ENCODE assay signal across 17 cellular contexts in the genomic region with DNA sequence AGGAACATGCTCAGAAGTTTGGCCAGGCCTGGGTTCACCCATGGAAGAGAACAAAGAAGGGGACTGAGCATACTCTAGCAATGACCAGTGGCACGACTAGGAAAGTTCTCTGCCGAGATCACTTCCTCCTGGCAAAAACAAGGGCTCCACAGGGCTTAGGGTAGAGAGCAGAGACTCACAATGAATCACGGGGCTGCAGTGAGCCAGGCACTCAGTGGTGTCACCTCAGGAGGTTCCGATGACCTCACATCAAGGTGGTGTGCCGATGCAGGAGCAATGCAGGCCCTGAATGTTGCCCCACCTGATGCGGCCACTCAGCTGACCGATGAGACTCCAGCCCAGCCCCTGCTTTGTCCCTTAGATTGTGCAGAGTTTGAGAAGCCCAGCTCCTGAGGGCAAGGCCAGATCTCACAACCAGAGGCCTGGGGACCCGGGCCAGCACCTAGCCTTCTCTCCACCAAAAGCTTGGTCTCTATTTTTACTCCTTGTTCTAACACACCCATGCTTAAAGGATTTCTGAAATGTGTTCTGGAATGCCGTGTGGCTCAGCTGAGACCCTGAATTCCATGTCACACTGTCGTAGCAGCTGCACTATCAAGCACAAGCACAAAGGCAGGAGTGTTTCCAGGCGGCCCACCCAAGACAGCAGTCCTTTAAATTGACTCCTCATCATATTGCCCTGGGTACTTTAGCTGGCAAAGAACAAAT.
DNase-seq lines count a peak whose midpoint lies in the region; ATAC-seq, FAIRE-seq and TF ChIP-seq lines count a peak whose summit lies in the region.
"Had no signal": no experiment of that assay in that cellular context is flagged by ENCODE, and none has a peak within 500 bp of the region (broad histone marks: within the 10 kb centered on the region; RNA-seq: fewer than 3 reads in every experiment).

No MANE protein-coding gene starts in this region.

- H4K20me1 ChIP-seq in mammary epithelial cell (ENCODE audit: insufficient read depth, low read length), result no peaks in the 10 kb centered on the region

- intact Hi-C loops in MCF 10A (cut with micrococcal nuclease), result no loop called here
- intact Hi-C loops in mammary epithelial cell (cut with micrococcal nuclease), result no loop called here
- intact Hi-C loops in heart right ventricle (cut with DNase I), result no loop called here
- intact Hi-C loops in aorta (cut with DNase I), result no loop called here
- intact Hi-C loops in natural killer cell (cut with micrococcal nuclease), result no loop called here
- intact Hi-C loops in kidney (cut with DNase I), result no loop called here

- H3K9me3 ChIP-seq in mammary epithelial cell (replicated peaks; ENCODE audit: insufficient read depth, low read length) (no peaks in the 10 kb centered on the region), heart right ventricle (no peaks in the 10 kb centered on the region), aorta (ENCODE audit: control insufficient read depth, low read length) (peaks cover 1% of the 10 kb centered on the region), kidney (ENCODE audit: control insufficient read depth in 1 of 2, low read length in 2 of 2) (no peaks in the 10 kb centered on the region)
- H3K9me3 ChIP-seq: ascending aorta, thyroid gland had no signal

- H3K27me3 ChIP-seq in mammary epithelial cell (ENCODE audit: insufficient read depth, low read length), result no peaks in the 10 kb centered on the region
- H3K27me3 ChIP-seq in heart right ventricle, result no peaks in the 10 kb centered on the region
- H3K27me3 ChIP-seq in aorta (ENCODE audit: control insufficient read depth in 1 of 2, insufficient read depth in 2 of 2, low read length in 1 of 2), result no peaks in the 10 kb centered on the region
- H3K27me3 ChIP-seq: ascending aorta, thyroid gland had no signal

- no TSS peak for BruUV-seq in MCF 10A (replicated peaks; lab: Mats Ljungman, UMichigan)
- BruUV-seq in mammary epithelial cell (replicated peaks; lab: Mats Ljungman, UMichigan), result no TSS peak

- TF ChIP-seq CTCF in MCF 10A (IDR thresholded peaks at IDR 0.05; ENCODE audit: unreplicated experiment), result no peak
- no peak for TF ChIP-seq CTCF in mammary epithelial cell (conservative IDR thresholded peaks at IDR 0.05 in 1 of 2, IDR thresholded peaks at IDR 0.05 in 1 of 2; ENCODE audit: extremely low read depth in 1 of 2, insufficient read depth in 1 of 2, low read depth in 1 of 2, low read length in 2 of 2)
- TF ChIP-seq CTCF in heart right ventricle (IDR thresholded peaks at IDR 0.05), result no peak
- no peak for TF ChIP-seq CTCF in nephron (IDR thresholded peaks at IDR 0.05; ENCODE audit: unreplicated experiment in 3 of 3)
- TF ChIP-seq CTCF in natural killer cell (IDR thresholded peaks at IDR 0.05), result no peak
- no peak for TF ChIP-seq CTCF in kidney (IDR thresholded peaks at IDR 0.05; ENCODE audit: borderline replicate concordance, extremely low read depth, insufficient read depth)

- FAIRE-seq in kidney (lab: Jason Lieb, UNC), result no peak
- FAIRE-seq: endometrium had no signal

- no peak overlapping the region for H3K9ac ChIP-seq in mammary epithelial cell (ENCODE audit: insufficient read depth, low read length)
- no peak overlapping the region for H3K9ac ChIP-seq in kidney (ENCODE audit: low read length in 2 of 2)

- H3K27ac ChIP-seq in mammary epithelial cell (ENCODE audit: insufficient read depth, low read depth, low read length) (no peak overlapping the region), heart right ventricle (peak overlapping the region in 6 of 10 donors; percentile 42 to 56 (median 50)), aorta (ENCODE audit: low read depth in 1 of 2, low read length in 2 of 2) (no peak overlapping the region), kidney (ENCODE audit: low read depth in 2 of 2, low read length in 2 of 2) (no peak overlapping the region)
- H3K27ac ChIP-seq: 22Rv1, ascending aorta, thyroid gland had no signal

- ATAC-seq in heart right ventricle (peak in 7 of 8 donors; percentile 11 to 88 (median 52)), aorta (ENCODE audit: low FRiP score) (peak; percentile 11), natural killer cell (no peak)
- ATAC-seq: activated CD4-positive, alpha-beta T cell treated with anti-CD3 and anti-CD28 coated beads for 36 hours; activated T-cell treated with anti-CD3 and anti-CD28 coated beads, Interleukin-2, amount 50 U/mL, for 4 hours had no signal

- dilution Hi-C loops in mammary epithelial cell (cut with HindIII; ENCODE audit: low sequenced_read_pairs), result no loop called here

- WGBS in mammary epithelial cell (ENCODE audit: low coverage, missing lambda C conversion rate), result 74% methylated on average over 10 of the region's 11 CpGs
- WGBS in heart right ventricle, 2 donors, result 49 to 64% methylated on average over 11 of the region's 11 CpGs
- 72 to 74% methylated on average over 11 of the region's 11 CpGs for WGBS in aorta, 2 donors

- no peaks in the 10 kb centered on the region for H3K36me3 Mint-ChIP-seq in MCF 10A (ENCODE audit: insufficient read depth, unreplicated experiment)
- H3K36me3 Mint-ChIP-seq in nephron (ENCODE audit: low read depth), result no peaks in the 10 kb centered on the region
- no peaks in the 10 kb centered on the region for H3K36me3 Mint-ChIP-seq in natural killer cell
- H3K36me3 Mint-ChIP-seq: CD8-positive, alpha-beta memory T cell had no signal

- H3K27ac Mint-ChIP-seq in MCF 10A (ENCODE audit: low read depth, unreplicated experiment) (no peak overlapping the region), nephron (peak overlapping the region; percentile 18 to 82 (median 58)), natural killer cell (no peak overlapping the region)
- H3K27ac Mint-ChIP-seq: activated CD4-positive, alpha-beta T cell treated with anti-CD3 and anti-CD28 coated beads for 36 hours; CD8-positive, alpha-beta memory T cell had no signal

- H3K4me3 ChIP-seq in mammary epithelial cell (replicated peaks in 1 of 3; ENCODE audit: insufficient read depth in 1 of 3, low read depth in 2 of 3, low read length in 3 of 3) (no peak overlapping the region), heart right ventricle (no peak overlapping the region), aorta (ENCODE audit: low read length in 2 of 2) (no peak overlapping the region), kidney (ENCODE audit: low read length in 2 of 2) (no peak overlapping the region)
- H3K4me3 ChIP-seq: ascending aorta, thyroid gland had no signal

- POLR2A ChIA-PET in MCF 10A (lab: Yijun Ruan, JAX), result no interaction called here

- H3K4me3 Mint-ChIP-seq in MCF 10A (ENCODE audit: unreplicated experiment) (no peak overlapping the region), nephron (peak overlapping the region in 1 of 3 experiments; percentile 43), natural killer cell (no peak overlapping the region)
- H3K4me3 Mint-ChIP-seq: activated CD4-positive, alpha-beta T cell treated with anti-CD3 and anti-CD28 coated beads for 36 hours; activated T-cell treated with anti-CD3 and anti-CD28 coated beads, Interleukin-2, amount 50 U/mL, for 4 hours; CD8-positive, alpha-beta memory T cell had no signal

- H3K4me1 Mint-ChIP-seq in MCF 10A (ENCODE audit: insufficient read depth, unreplicated experiment) (peaks cover 12% of the 10 kb centered on the region), nephron (peaks cover 66% of the 10 kb centered on the region), natural killer cell (peaks cover 0 to 6% of the 10 kb centered on the region in 2 donors)
- H3K4me1 Mint-ChIP-seq: activated CD4-positive, alpha-beta T cell treated with anti-CD3 and anti-CD28 coated beads for 36 hours; CD8-positive, alpha-beta memory T cell had no signal

- CTCF ChIA-PET in MCF 10A (lab: Yijun Ruan, JAX) (interaction anchor here (0.5 to 2.4 kb wide), 4 partner anchors 17 to 102 kb away, joined by 3 to 10 read pairs (median 4); no protein-coding TSS in a partner anchor), mammary epithelial cell (lab: Charles Lee; ENCODE audit: low non-redundant PET) (no interaction called here)

- H3K27me3 Mint-ChIP-seq in MCF 10A (ENCODE audit: insufficient read depth, unreplicated experiment) (no peaks in the 10 kb centered on the region), nephron (ENCODE audit: low read depth) (peaks cover 3% of the 10 kb centered on the region), natural killer cell (ENCODE audit: low read depth in 2 of 2) (peaks cover 6 to 10% of the 10 kb centered on the region in 2 donors)
- H3K27me3 Mint-ChIP-seq: activated CD4-positive, alpha-beta T cell treated with anti-CD3 and anti-CD28 coated beads for 36 hours had no signal

- DNase-seq in MCF 10A (ENCODE audit: unreplicated experiment) (peak; percentile 16), mammary epithelial cell (no peak), heart right ventricle (no peak), aorta (no peak), natural killer cell (no peak), kidney (no peak)
- no peak for DNase-seq in stimulated activated naive CD4-positive, alpha-beta T cell treated with Interleukin-2 at 50 U/mL for 16 hours (lab: John Stamatoyannopoulos, UW)
- DNase-seq: activated CD4-positive, alpha-beta T cell treated with anti-CD3 and anti-CD28 coated beads for 36 hours; activated T-cell treated with anti-CD3 and anti-CD28 coated beads, Interleukin-2, amount 50 U/mL, for 4 hours; CD8-positive, alpha-beta memory T cell; Karpas-422; T-helper 1 cell; thyroid gland had no signal

- H3K4me1 ChIP-seq in mammary epithelial cell (ENCODE audit: insufficient read depth, low read length) (no peaks in the 10 kb centered on the region), heart right ventricle (peaks cover 0 to 45% (median 6%) of the 10 kb centered on the region in 9 donors), aorta (ENCODE audit: control insufficient read depth in 1 of 2, insufficient read depth in 2 of 2, low read length in 2 of 2) (no peaks in the 10 kb centered on the region), kidney (ENCODE audit: control insufficient read depth in 1 of 2, insufficient read depth in 1 of 2, low read depth in 1 of 2, low read length in 2 of 2) (peaks cover 0 to 4% of the 10 kb centered on the region in 2 donors)
- H3K4me1 ChIP-seq: ascending aorta had no signal

- no peaks in the 10 kb centered on the region for H3K79me2 ChIP-seq in mammary epithelial cell (ENCODE audit: insufficient read depth, low read length)

- H3K36me3 ChIP-seq in mammary epithelial cell (ENCODE audit: insufficient read depth, low read length) (no peaks in the 10 kb centered on the region), heart right ventricle (no peaks in the 10 kb centered on the region), aorta (ENCODE audit: control insufficient read depth in 1 of 2, insufficient read depth in 2 of 2, low read length in 1 of 2) (no peaks in the 10 kb centered on the region), kidney (ENCODE audit: control insufficient read depth in 1 of 2, insufficient read depth in 2 of 2, low read length in 2 of 2) (no peaks in the 10 kb centered on the region)
- H3K36me3 ChIP-seq: ascending aorta, thyroid gland had no signal

- H3K9me3 Mint-ChIP-seq in MCF 10A (ENCODE audit: unreplicated experiment) (no peaks in the 10 kb centered on the region), nephron (no peaks in the 10 kb centered on the region), natural killer cell (no peaks in the 10 kb centered on the region)
- H3K9me3 Mint-ChIP-seq: activated T-cell treated with anti-CD3 and anti-CD28 coated beads, Interleukin-2, amount 50 U/mL, for 4 hours; CD8-positive, alpha-beta memory T cell had no signal

- no peak overlapping the region for H3K4me2 ChIP-seq in mammary epithelial cell (ENCODE audit: insufficient read depth, low read depth, low read length)

- in situ Hi-C loops in mammary epithelial cell (cut with MboI; ENCODE audit: low sequenced_read_pairs in 2 of 2), result no loop called here

- no peak overlapping the region for H2AFZ ChIP-seq in mammary epithelial cell (ENCODE audit: low read depth, low read length)

Comparison
In these comparisons a context has a peak if more than half of its experiments do, and no peak if none do; other contexts are left out.
1. H3K27ac Mint-ChIP-seq: peak in nephron (3 of 3); none in MCF 10A (single experiment) and natural killer cell (0 of 2).
2. H3K27ac ChIP-seq: peak in heart right ventricle (6 of 10); none in mammary epithelial cell (single experiment), aorta (0 of 2) and kidney (0 of 2).
3. ATAC-seq: peak in heart right ventricle (7 of 8) and aorta (single experiment); none in natural killer cell (0 of 3).